In genomic region chr20:62019144-62019805, GRCh38 we compare ENCODE assay signal across 1 cellular context.
TF ChIP-seq lines count a peak whose summit lies in the region.

No MANE protein-coding gene starts in this region.

TF ChIP-seq in GM12878, 131 proteins besides CTCF, POLR2A, EP300 and RAD21:
- TF ChIP-seq BHLHE40 (IDR thresholded peaks at IDR 0.05; ENCODE audit: borderline replicate concordance in 1 of 2, low read depth in 2 of 2, low read length in 1 of 2): no peak
- TF ChIP-seq KDM1A (IDR thresholded peaks at IDR 0.05; ENCODE audit: borderline replicate concordance): no peak
- TF ChIP-seq, protein P1, sequence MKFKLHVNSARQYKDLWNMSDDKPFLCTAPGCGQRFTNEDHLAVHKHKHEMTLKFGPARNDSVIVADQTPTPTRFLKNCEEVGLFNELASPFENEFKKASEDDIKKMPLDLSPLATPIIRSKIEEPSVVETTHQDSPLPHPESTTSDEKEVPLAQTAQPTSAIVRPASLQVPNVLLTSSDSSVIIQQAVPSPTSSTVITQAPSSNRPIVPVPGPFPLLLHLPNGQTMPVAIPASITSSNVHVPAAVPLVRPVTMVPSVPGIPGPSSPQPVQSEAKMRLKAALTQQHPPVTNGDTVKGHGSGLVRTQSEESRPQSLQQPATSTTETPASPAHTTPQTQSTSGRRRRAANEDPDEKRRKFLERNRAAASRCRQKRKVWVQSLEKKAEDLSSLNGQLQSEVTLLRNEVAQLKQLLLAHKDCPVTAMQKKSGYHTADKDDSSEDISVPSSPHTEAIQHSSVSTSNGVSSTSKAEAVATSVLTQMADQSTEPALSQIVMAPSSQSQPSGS (IDR thresholded peaks at IDR 0.05; ENCODE audit: low read length): no peak
- no peak for TF ChIP-seq NR2C1 (IDR thresholded peaks at IDR 0.05)
- TF ChIP-seq ZNF24 (IDR thresholded peaks at IDR 0.05): no peak
- TF ChIP-seq NRF1 (conservative IDR thresholded peaks at IDR 0.05; ENCODE audit: low read depth, low read length): no peak
- no peak for TF ChIP-seq NFIC (IDR thresholded peaks at IDR 0.05; ENCODE audit: low read depth, low read length)
- no peak for TF ChIP-seq EZH2 (IDR thresholded peaks at IDR 0.05; ENCODE audit: borderline replicate concordance, control insufficient read depth, low read depth, low read length)
- TF ChIP-seq CREB1 (IDR thresholded peaks at IDR 0.05; ENCODE audit: low read depth): no peak
- TF ChIP-seq, protein P2, sequence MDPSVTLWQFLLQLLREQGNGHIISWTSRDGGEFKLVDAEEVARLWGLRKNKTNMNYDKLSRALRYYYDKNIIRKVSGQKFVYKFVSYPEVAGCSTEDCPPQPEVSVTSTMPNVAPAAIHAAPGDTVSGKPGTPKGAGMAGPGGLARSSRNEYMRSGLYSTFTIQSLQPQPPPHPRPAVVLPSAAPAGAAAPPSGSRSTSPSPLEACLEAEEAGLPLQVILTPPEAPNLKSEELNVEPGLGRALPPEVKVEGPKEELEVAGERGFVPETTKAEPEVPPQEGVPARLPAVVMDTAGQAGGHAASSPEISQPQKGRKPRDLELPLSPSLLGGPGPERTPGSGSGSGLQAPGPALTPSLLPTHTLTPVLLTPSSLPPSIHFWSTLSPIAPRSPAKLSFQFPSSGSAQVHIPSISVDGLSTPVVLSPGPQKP (IDR thresholded peaks at IDR 0.05; ENCODE audit: low read depth, low read length): no peak
- TF ChIP-seq ATF7 (IDR thresholded peaks at IDR 0.05; ENCODE audit: low read depth): no peak
- no peak for TF ChIP-seq CHD1 (IDR thresholded peaks at IDR 0.05; ENCODE audit: low read depth, low read length)
- TF ChIP-seq FOS (IDR thresholded peaks at IDR 0.05; ENCODE audit: borderline replicate concordance, extremely low read depth, insufficient read length): no peak
- TF ChIP-seq CHD2 (IDR thresholded peaks at IDR 0.05; ENCODE audit: borderline replicate concordance, low read depth, low read length): no peak
- no peak for TF ChIP-seq NKRF (conservative IDR thresholded peaks at IDR 0.05)
